8 cellular contexts compared by ENCODE assay signal in genomic region chr3:66442254-66443249, GRCh38. TPM values are rescaled to one million over a fixed set of nuclear protein-coding genes. Genes with fewer than 3 reads are reported as not detected.
DNase-seq lines count a peak whose midpoint lies in the region; ATAC-seq and TF ChIP-seq lines count a peak whose summit lies in the region.

No MANE protein-coding gene starts in this region.

- H3K4me3 ChIP-seq in BLaER1 (no peak overlapping the region), lower leg skin (ENCODE audit: low read depth, poor library complexity, severe bottlenecking) (no peak overlapping the region)

- CTCF ChIA-PET in activated CD8-positive, alpha-beta memory T cell treated with anti-CD3 and anti-CD28 coated beads, Interleukin-2, amount 10 ng/mL, durations not matched to agents 7 days and 5 days (lab: Charles Lee), result no interaction called here

- intact Hi-C loops in lower leg skin (cut with DNase I; ENCODE audit: low total_unique reads), result no loop called here

- no peak for TF ChIP-seq POLR2A in lower leg skin (IDR thresholded peaks at IDR 0.05)

- peaks cover 72% of the 10 kb centered on the region for H3K36me3 ChIP-seq in BLaER1

- H3K9ac ChIP-seq in BLaER1, result peak overlapping the region; percentile 6; the same call in 1 of the 2 replicates

- H3K27me3 ChIP-seq in BLaER1, result no peaks in the 10 kb centered on the region

- no peaks in the 10 kb centered on the region for H3K27me3 Mint-ChIP-seq in activated CD8-positive, alpha-beta memory T cell treated with anti-CD3 and anti-CD28 coated beads, Interleukin-2, amount 10 ng/mL, durations not matched to agents 7 days and 5 days

- no peaks in the 10 kb centered on the region for H3K9me3 ChIP-seq in BLaER1

- no peak overlapping the region for H3K27ac Mint-ChIP-seq in activated CD8-positive, alpha-beta memory T cell treated with anti-CD3 and anti-CD28 coated beads, Interleukin-2, amount 10 ng/mL, durations not matched to agents 7 days and 5 days

- peaks cover 19% of the 10 kb centered on the region for H3K4me1 Mint-ChIP-seq in activated CD8-positive, alpha-beta memory T cell treated with anti-CD3 and anti-CD28 coated beads, Interleukin-2, amount 10 ng/mL, durations not matched to agents 7 days and 5 days

- no peak for ATAC-seq in GM19463 (IDR thresholded peaks at IDR 0.05; ENCODE audit: unreplicated experiment)
- no peak for ATAC-seq in activated CD8-positive, alpha-beta memory T cell treated with anti-CD3 and anti-CD28 coated beads, Interleukin-2, amount 10 ng/mL, durations not matched to agents 7 days and 5 days

- peak overlapping the region; percentile 94 for H3K4me2 ChIP-seq in BLaER1

- TF ChIP-seq CTCF in lower leg skin (IDR thresholded peaks at IDR 0.05), result no peak

- WGBS in lower leg skin, 2 donors, result 19 to 23% methylated on average over 15 of the region's 15 CpGs

- no peaks in the 10 kb centered on the region for H3K36me3 Mint-ChIP-seq in activated CD8-positive, alpha-beta memory T cell treated with anti-CD3 and anti-CD28 coated beads, Interleukin-2, amount 10 ng/mL, durations not matched to agents 7 days and 5 days

- peaks cover 95% of the 10 kb centered on the region for H3K4me1 ChIP-seq in BLaER1

- no peak overlapping the region for H3K4me3 Mint-ChIP-seq in activated CD8-positive, alpha-beta memory T cell treated with anti-CD3 and anti-CD28 coated beads, Interleukin-2, amount 10 ng/mL, durations not matched to agents 7 days and 5 days

- H4K20me1 ChIP-seq in BLaER1, result peaks cover 93% of the 10 kb centered on the region

- DNase-seq in NCI-H2196 (lab: John Stamatoyannopoulos, UW; ENCODE audit: unreplicated experiment) (peak; percentile 69), lower leg skin (ENCODE audit: low spot score in 2 of 2) (peak; percentile 66 to 93), ureter (ENCODE audit: low spot score) (peak; percentile 79)
- no peak for DNase-seq in stimulated activated CD4-positive, alpha-beta T cell treated with anti-CD3 and anti-CD28 coated beads, Interleukin-4, amount 100 ng/mL, for 4 hours
- no peak for DNase-seq in activated CD8-positive, alpha-beta memory T cell treated with anti-CD3 and anti-CD28 coated beads, Interleukin-2, amount 10 ng/mL, durations not matched to agents 7 days and 5 days

- H3K27ac ChIP-seq in BLaER1 (peak overlapping the region; percentile 61), cingulate gyrus (ENCODE audit: low read depth, low read length) (peak overlapping the region; percentile 35)

- no peaks in the 10 kb centered on the region for H3K9me3 Mint-ChIP-seq in activated CD8-positive, alpha-beta memory T cell treated with anti-CD3 and anti-CD28 coated beads, Interleukin-2, amount 10 ng/mL, durations not matched to agents 7 days and 5 days (ENCODE audit: low read depth)

RNA-seq across cellular contexts. Expression of gene LRIG1, which starts 58.3 kb away (rescaled TPM):
- total RNA-seq in lower leg skin, result 10 to 100 TPM; 53.3 to 91.5 (median 69.8) TPM
- total RNA-seq in ureter, result 15.8 TPM
- 10 to 100 TPM; 21.0 to 31.6 TPM for total RNA-seq in activated CD8-positive, alpha-beta memory T cell treated with anti-CD3 and anti-CD28 coated beads, Interleukin-2, amount 10 ng/mL, durations not matched to agents 7 days and 5 days

Comparison
In these comparisons a context has a peak if more than half of its experiments do, and no peak if none do; other contexts are left out.
1. DNase-seq: peak in NCI-H2196 (single experiment), lower leg skin (2 of 2) and ureter (single experiment); none in stimulated activated CD4-positive, alpha-beta T cell treated with anti-CD3 and anti-CD28 coated beads, Interleukin-4, amount 100 ng/mL, for 4 hours (0 of 2) and activated CD8-positive, alpha-beta memory T cell treated with anti-CD3 and anti-CD28 coated beads, Interleukin-2, amount 10 ng/mL, durations not matched to agents 7 days and 5 days (single experiment).